ENCODE assay signal across 24 cellular contexts in the genomic region with DNA sequence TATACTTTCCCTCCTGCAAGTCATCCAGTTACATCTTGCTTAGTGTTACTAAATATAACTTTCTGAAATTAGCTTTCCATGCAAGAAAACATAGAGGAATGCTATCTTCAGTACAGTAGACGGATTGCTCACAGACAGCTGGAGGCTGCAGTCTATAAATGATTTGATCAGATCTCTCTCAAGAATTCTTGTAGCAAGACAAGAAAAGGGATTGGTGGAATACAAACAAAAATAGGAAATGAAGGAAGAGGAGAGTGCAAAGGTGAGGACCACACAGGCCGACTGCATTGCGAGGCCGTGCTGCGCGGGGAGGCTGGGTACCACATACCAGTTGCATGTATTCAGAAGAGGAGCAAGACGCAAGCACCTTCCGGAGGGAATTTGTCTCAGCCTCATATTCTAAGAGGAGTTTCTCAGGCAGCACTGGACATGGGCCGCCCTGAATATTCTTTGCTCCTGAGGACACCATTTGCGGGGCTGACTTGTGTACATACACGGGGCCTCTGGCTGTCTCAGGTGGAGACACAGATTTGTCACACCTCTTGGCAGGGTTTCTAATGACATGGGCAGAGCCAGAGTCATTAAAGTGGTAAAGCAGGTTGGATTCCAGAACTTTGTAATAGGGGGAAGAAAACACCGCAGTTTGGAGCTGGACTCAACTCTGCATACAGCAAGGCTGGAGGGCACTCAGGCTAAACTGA. TPM values are rescaled to one million over a fixed set of nuclear protein-coding genes. Genes with fewer than 3 reads are reported as not detected.
A peak's percentile ranks its signal among the peaks of the same experiment; 100 is the strongest.
DNase-seq lines count a peak whose midpoint lies in the region; ATAC-seq and TF ChIP-seq lines count a peak whose summit lies in the region.
"Had no signal": no experiment of that assay in that cellular context is flagged by ENCODE, and none has a peak within 500 bp of the region (broad histone marks: within the 10 kb centered on the region; RNA-seq: fewer than 3 reads in every experiment).

No MANE protein-coding gene starts in this region.

- H2AFZ ChIP-seq in SK-N-SH (ENCODE audit: low read depth) (no peak overlapping the region), smooth muscle cell (ENCODE audit: low read depth) (no peak overlapping the region)

- no peak for TF ChIP-seq CTCF in SK-N-SH (IDR thresholded peaks at IDR 0.05)
- no peak for TF ChIP-seq CTCF in chondrocyte (IDR thresholded peaks at IDR 0.05)
- TF ChIP-seq CTCF in right lobe of liver (IDR thresholded peaks at IDR 0.05) = no peak
- no peak for TF ChIP-seq CTCF in smooth muscle cell (IDR thresholded peaks at IDR 0.05; ENCODE audit: borderline replicate concordance, insufficient read depth, poor library complexity, severe bottlenecking)

- peaks cover 12% of the 10 kb centered on the region for H3K4me1 Mint-ChIP-seq in chondrocyte (ENCODE audit: low read depth)
- H3K4me1 Mint-ChIP-seq: activated naive CD8-positive, alpha-beta T cell treated with anti-CD3 and anti-CD28 coated beads for 36 hours; T-cell had no signal

- POLR2A ChIA-PET in SK-N-SH (lab: Yijun Ruan, JAX) = no interaction called here

- intact Hi-C loops in right lobe of liver (cut with DNase I) = no loop called here

- CTCF ChIA-PET in SK-N-SH (lab: Yijun Ruan, JAX) = interaction anchor here (1.5 kb wide), 1 partner anchor 67 kb away, joined by 5 read pairs; no protein-coding TSS in a partner anchor

- H3K4me3 ChIP-seq in SK-N-SH (ENCODE audit: low read depth in 2 of 2, low read length in 1 of 2) (no peak overlapping the region), right lobe of liver (no peak overlapping the region), smooth muscle cell (no peak overlapping the region)
- H3K4me3 ChIP-seq: K562, stomach had no signal

- no peaks in the 10 kb centered on the region for H4K20me1 ChIP-seq in SK-N-SH (ENCODE audit: insufficient read depth)
- no peaks in the 10 kb centered on the region for H4K20me1 ChIP-seq in smooth muscle cell (ENCODE audit: low read depth)

- peaks cover 0 to 4% of the 10 kb centered on the region in 2 experiments; a peak in 1 of 4 replicates for H3K4me1 ChIP-seq in SK-N-SH (ENCODE audit: control insufficient read depth in 1 of 2, insufficient read depth in 2 of 2, low read depth in 1 of 2, low read length in 1 of 2)
- peaks cover 0 to 5% (median 0%) of the 10 kb centered on the region in 4 donors for H3K4me1 ChIP-seq in right lobe of liver
- H3K4me1 ChIP-seq in smooth muscle cell (ENCODE audit: low read depth) = peaks cover 7% of the 10 kb centered on the region

- no peak for TF ChIP-seq RAD21 in SK-N-SH (IDR thresholded peaks at IDR 0.05; ENCODE audit: low read length)

- TF ChIP-seq EP300 in SK-N-SH (IDR thresholded peaks at IDR 0.05; ENCODE audit: borderline replicate concordance in 1 of 2, low read depth in 1 of 2, low read length in 1 of 2) = no peak

- no peak overlapping the region for H3K27ac ChIP-seq in SK-N-SH (ENCODE audit: low read depth in 2 of 2, low read length in 1 of 2)
- H3K27ac ChIP-seq in right lobe of liver = no peak overlapping the region
- peak overlapping the region; percentile 16 for H3K27ac ChIP-seq in smooth muscle cell (ENCODE audit: low read depth)
- H3K27ac ChIP-seq: HL-60, RWPE1 had no signal

- no peaks in the 10 kb centered on the region for H3K9me3 Mint-ChIP-seq in chondrocyte (ENCODE audit: low read depth)
- H3K9me3 Mint-ChIP-seq: activated CD8-positive, alpha-beta T cell treated with anti-CD3 and anti-CD28 coated beads for 36 hours; activated naive CD8-positive, alpha-beta T cell treated with anti-CD3 and anti-CD28 coated beads for 36 hours; activated T-cell treated with anti-CD3 and anti-CD28 coated beads, Interleukin-2, amount 50 U/mL, for 4 hours; T-cell had no signal

- H3K79me2 ChIP-seq in SK-N-SH (ENCODE audit: insufficient read depth) (no peaks in the 10 kb centered on the region), smooth muscle cell (ENCODE audit: low read depth) (no peaks in the 10 kb centered on the region)

- no peaks in the 10 kb centered on the region for H3K27me3 ChIP-seq in SK-N-SH (ENCODE audit: insufficient read depth)
- no peaks in the 10 kb centered on the region for H3K27me3 ChIP-seq in right lobe of liver
- H3K27me3 ChIP-seq in smooth muscle cell (ENCODE audit: low read depth) = no peaks in the 10 kb centered on the region
- H3K27me3 ChIP-seq: stomach had no signal

- peaks cover 6% of the 10 kb centered on the region for H3K36me3 Mint-ChIP-seq in chondrocyte (ENCODE audit: low read depth)
- H3K36me3 Mint-ChIP-seq: activated naive CD8-positive, alpha-beta T cell treated with anti-CD3 and anti-CD28 coated beads for 36 hours; T-cell had no signal

- H3K4me3 Mint-ChIP-seq in chondrocyte (ENCODE audit: unreplicated experiment) = no peak overlapping the region
- H3K4me3 Mint-ChIP-seq: activated CD8-positive, alpha-beta T cell treated with anti-CD3 and anti-CD28 coated beads for 36 hours; activated naive CD8-positive, alpha-beta T cell treated with anti-CD3 and anti-CD28 coated beads for 36 hours; activated T-cell treated with anti-CD3 and anti-CD28 coated beads, Interleukin-2, amount 50 U/mL, for 4 hours; endodermal cell; T-cell had no signal

- ATAC-seq in SK-N-SH treated with all-trans-retinoic acid at 6 μM for 48 hours (peak; percentile 24; the same call in 1 of the 3 replicates), right lobe of liver (peak; percentile 24 to 65 (median 33))
- ATAC-seq: activated CD8-positive, alpha-beta T cell treated with anti-CD3 and anti-CD28 coated beads for 36 hours; activated T-cell treated with anti-CD3 and anti-CD28 coated beads, Interleukin-2, amount 50 U/mL, for 4 hours; K562; T-cell had no signal

- no peak overlapping the region for H3K27ac Mint-ChIP-seq in chondrocyte (ENCODE audit: unreplicated experiment)
- H3K27ac Mint-ChIP-seq: activated CD8-positive, alpha-beta T cell treated with anti-CD3 and anti-CD28 coated beads for 36 hours; activated naive CD8-positive, alpha-beta T cell treated with anti-CD3 and anti-CD28 coated beads for 36 hours; endodermal cell; T-cell had no signal

- H3K36me3 ChIP-seq in SK-N-SH (replicated peaks in 1 of 2; ENCODE audit: control insufficient read depth in 1 of 2, insufficient read depth in 2 of 2, low read length in 1 of 2) (peaks cover 0 to 15% of the 10 kb centered on the region in 2 experiments), right lobe of liver (peaks cover 0 to 21% (median 3%) of the 10 kb centered on the region in 4 donors), smooth muscle cell (ENCODE audit: low read depth) (peaks cover 4% of the 10 kb centered on the region)

- H3K4me2 ChIP-seq in SK-N-SH (no peak overlapping the region), smooth muscle cell (peak overlapping the region; percentile 4)

- 91% methylated on average over 12 of the region's 12 CpGs for WGBS in SK-N-SH (ENCODE audit: low lambda C conversion rate)
- 78% methylated on average over 7 of the region's 12 CpGs for WGBS in right lobe of liver (ENCODE audit: insufficient coverage, low coverage, low lambda C conversion rate, missing lambda C conversion rate)
- 88% methylated on average over 12 of the region's 12 CpGs for WGBS in smooth muscle cell (ENCODE audit: low lambda C conversion rate)

- H3K9me2 ChIP-seq in SK-N-SH = no peaks in the 10 kb centered on the region

- TF ChIP-seq POLR2A in right lobe of liver (IDR thresholded peaks at IDR 0.05) = no peak

- H3K9ac ChIP-seq in SK-N-SH (no peak overlapping the region), smooth muscle cell (ENCODE audit: low read depth) (no peak overlapping the region)

- H3K9me3 ChIP-seq in SK-N-SH = no peaks in the 10 kb centered on the region
- H3K9me3 ChIP-seq in right lobe of liver = no peaks in the 10 kb centered on the region
- no peaks in the 10 kb centered on the region for H3K9me3 ChIP-seq in smooth muscle cell (replicated peaks; ENCODE audit: low read depth)
- H3K9me3 ChIP-seq: stomach had no signal

- H3K27me3 Mint-ChIP-seq in chondrocyte (ENCODE audit: low read depth) = no peaks in the 10 kb centered on the region
- H3K27me3 Mint-ChIP-seq: activated CD8-positive, alpha-beta T cell treated with anti-CD3 and anti-CD28 coated beads for 36 hours had no signal

- no peak for DNase-seq in SK-N-SH
- DNase-seq in chondrocyte (ENCODE audit: low spot score) = peak; percentile 30
- DNase-seq in right lobe of liver = peak in 1 of 3 donors; percentile 60
- DNase-seq in smooth muscle cell (lab: John Stamatoyannopoulos, UW; ENCODE audit: unreplicated experiment) = no peak
- DNase-seq in NCI-H226 = no peak
- DNase-seq in activated CD4-positive, CD25-positive, alpha-beta regulatory T cell treated with anti-CD3 and anti-CD28 coated beads, Interleukin-2, amount 50 U/mL, for 72 hours = no peak
- DNase-seq in glomerular visceral epithelial cell (ENCODE audit: extremely low spot score) = no peak
- DNase-seq: activated CD8-positive, alpha-beta T cell treated with anti-CD3 and anti-CD28 coated beads for 36 hours; activated naive CD8-positive, alpha-beta T cell treated with anti-CD3 and anti-CD28 coated beads for 36 hours; activated T-cell treated with anti-CD3 and anti-CD28 coated beads, Interleukin-2, amount 50 U/mL, for 4 hours; C1 segment of cervical spinal cord; DMS153; endodermal cell; foreskin fibroblast; NCI-H1048; NCI-H2171 treated with DMSO at 0.1 percent for 48 hours; stomach; T-cell had no signal

- H3F3A ChIP-seq in SK-N-SH (replicated peaks; ENCODE audit: insufficient read depth) (no peaks in the 10 kb centered on the region), smooth muscle cell (ENCODE audit: low read depth) (peaks cover 23% of the 10 kb centered on the region)

TF ChIP-seq in SK-N-SH treated with all-trans-retinoic acid at 6 μM for 48 hours, 23 proteins besides CTCF, POLR2A, EP300 and RAD21 (continues in another document):
- TF ChIP-seq TOX (CRISPR knock-in tag; IDR thresholded peaks at IDR 0.05; ENCODE audit: borderline replicate concordance) = no peak

TF ChIP-seq in SK-N-SH, 30 proteins besides CTCF, POLR2A, EP300 and RAD21:
- TF ChIP-seq RFX5 (IDR thresholded peaks at IDR 0.05; ENCODE audit: low read length) (no peak), RXRA (IDR thresholded peaks at IDR 0.05; ENCODE audit: borderline replicate concordance, low read depth) (no peak)
TF ChIP-seq in SK-N-SH: peak in this region for 0.

RNA-seq across cellular contexts. Expression of gene KIF25, which starts 22.7 kb away (rescaled TPM):
- polyA plus RNA-seq in SK-N-SH (2012; rRNA removed) (not detected in 2 replicates), smooth muscle cell (1.5 TPM in 1 of 2 replicates, not detected in the other)
- not detected in 2 replicates for polyA plus RNA-seq in SK-N-SH (2012; cell fraction: cytosol; rRNA removed)
- polyA plus RNA-seq in SK-N-SH (2012; cell fraction: nucleus; rRNA removed) = 0.29 TPM in 1 of 2 replicates, not detected in the other
- total RNA-seq in chondrocyte (not detected in 3 replicates), right lobe of liver (under 1 TPM in 1 of 6 experiments, not detected in 5; 0.15 TPM), smooth muscle cell (0.22 and 1.2 TPM in 2 replicates)
- total RNA-seq: activated CD8-positive, alpha-beta T cell treated with anti-CD3 and anti-CD28 coated beads for 36 hours; activated naive CD8-positive, alpha-beta T cell treated with anti-CD3 and anti-CD28 coated beads for 36 hours; activated T-cell treated with anti-CD3 and anti-CD28 coated beads, Interleukin-2, amount 50 U/mL, for 4 hours; liver; T-cell; urinary bladder had no signal
